Comparison of ENCODE assay signal across 28 cellular contexts in the genomic region with DNA sequence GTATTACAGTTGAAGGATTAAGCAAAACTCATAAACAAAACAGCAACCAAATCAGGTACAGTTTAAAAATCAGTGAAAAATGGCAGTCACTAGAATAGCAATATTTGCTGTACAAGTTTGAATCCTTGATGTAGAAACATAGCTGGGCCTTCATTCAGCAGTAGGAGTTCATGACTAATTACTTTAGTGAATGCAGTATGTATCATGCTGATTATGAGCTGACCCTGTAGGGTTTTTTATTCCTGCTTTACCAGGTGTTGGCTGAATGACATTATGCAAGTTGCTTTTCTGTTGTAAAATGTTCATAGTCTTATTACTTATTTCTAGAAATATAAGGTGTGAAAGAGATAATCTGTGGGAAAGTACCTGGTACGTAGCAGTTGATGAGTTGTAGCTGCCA.
"Had no signal": no experiment of that assay in that cellular context is flagged by ENCODE, and none has a peak within 500 bp of the region (broad histone marks: within the 10 kb centered on the region; RNA-seq: fewer than 3 reads in every experiment).

No MANE protein-coding gene starts in this region.

- H3K79me2 ChIP-seq: hepatocyte had no signal

- H3K4me1 Mint-ChIP-seq: mesothelial cell of epicardium; nephron; stimulated activated naive CD8-positive, alpha-beta T cell treated with anti-CD3 and anti-CD28 coated beads, Interleukin-15, amount 100 ng/mL, for 72 hours had no signal

- H3K27me3 Mint-ChIP-seq: effector memory CD8-positive, alpha-beta T cell; naive B cell; stimulated activated naive CD8-positive, alpha-beta T cell treated with anti-CD3 and anti-CD28 coated beads, Interleukin-15, amount 100 ng/mL, for 72 hours had no signal

- H3K9me3 ChIP-seq: gastrocnemius medialis, left lung, mucosa of descending colon, prostate gland, right atrium auricular region, suprapubic skin, thyroid gland, vagina had no signal

- H3K27ac ChIP-seq: gastrocnemius medialis, heart left ventricle, hepatocyte, left lung, prostate gland, right atrium auricular region, suprapubic skin, thyroid gland, vagina had no signal

- H3K36me3 ChIP-seq: gastrocnemius medialis, left lung, prostate gland, right atrium auricular region, suprapubic skin, thyroid gland, vagina had no signal

- DNase-seq: cortex of kidney; effector memory CD8-positive, alpha-beta T cell; gastrocnemius medialis; heart left ventricle; kidney; left cardiac atrium; left lung; mesenchymal stem cell; mucosa of descending colon; naive B cell; nucleus accumbens; stimulated activated CD4-positive, alpha-beta T cell treated with anti-CD3 and anti-CD28 coated beads, Interleukin-12 subunit alpha, Interleukin-12 subunit beta, amount 100 ng/mL, for 4 hours; stimulated activated CD4-positive, alpha-beta T cell treated with anti-CD3 and anti-CD28 coated beads, Interleukin-1b, Interleukin-23, amount 100 ng/mL, for 48 hours; stimulated activated CD4-positive, alpha-beta T cell treated with anti-CD3 and anti-CD28 coated beads, Interleukin-4, amount 100 ng/mL, for 1 hour; stimulated activated CD8-positive, alpha-beta memory T cell treated with anti-CD3 and anti-CD28 coated beads, Interleukin-4, amount 100 ng/mL, for 48 hours; stimulated activated naive CD4-positive, alpha-beta T cell; stimulated activated naive CD8-positive, alpha-beta T cell treated with anti-CD3 and anti-CD28 coated beads, Interleukin-15, amount 100 ng/mL, for 72 hours; thyroid gland; trophoblast cell had no signal

- H3K27ac Mint-ChIP-seq: effector memory CD8-positive, alpha-beta T cell; mesothelial cell of epicardium; nephron; stimulated activated naive CD8-positive, alpha-beta T cell treated with anti-CD3 and anti-CD28 coated beads, Interleukin-15, amount 100 ng/mL, for 72 hours had no signal

- H2AFZ ChIP-seq: hepatocyte had no signal

- H3K36me3 Mint-ChIP-seq: mesothelial cell of epicardium had no signal

- ATAC-seq: effector memory CD8-positive, alpha-beta T cell; gastrocnemius medialis; heart left ventricle; left cardiac atrium; left lung; mucosa of descending colon; sciatic nerve; stimulated activated naive CD8-positive, alpha-beta T cell treated with anti-CD3 and anti-CD28 coated beads, Interleukin-15, amount 100 ng/mL, for 72 hours had no signal

- H3K27me3 ChIP-seq: gastrocnemius medialis, heart left ventricle, hepatocyte, left lung, right atrium auricular region, suprapubic skin, thyroid gland, vagina had no signal

- H3K4me3 Mint-ChIP-seq: effector memory CD8-positive, alpha-beta T cell; mesothelial cell of epicardium; naive B cell; nephron; stimulated activated naive CD8-positive, alpha-beta T cell treated with anti-CD3 and anti-CD28 coated beads, Interleukin-15, amount 100 ng/mL, for 72 hours had no signal

- H3K4me2 ChIP-seq: hepatocyte, smooth muscle cell had no signal

- H3K9me3 Mint-ChIP-seq: nephron; stimulated activated naive CD8-positive, alpha-beta T cell treated with anti-CD3 and anti-CD28 coated beads, Interleukin-15, amount 100 ng/mL, for 72 hours had no signal

- H3K4me1 ChIP-seq: gastrocnemius medialis, heart left ventricle, left lung, prostate gland, right atrium auricular region, suprapubic skin, thyroid gland, vagina had no signal

- H3K4me3 ChIP-seq: gastrocnemius medialis, heart left ventricle, hepatocyte, left lung, mucosa of descending colon, prostate gland, right atrium auricular region, smooth muscle cell, suprapubic skin, thyroid gland, vagina had no signal
